ENCODE assay signal across 15 cellular contexts in genomic region chr19:41696402-41697197, GRCh38. TPM values are rescaled to one million over a fixed set of nuclear protein-coding genes. Genes with fewer than 3 reads are reported as not detected.
A peak's percentile ranks its signal among the peaks of the same experiment; 100 is the strongest.
DNase-seq lines count a peak whose midpoint lies in the region; ATAC-seq lines count a peak whose summit lies in the region.
"Had no signal": no experiment of that assay in that cellular context is flagged by ENCODE, and none has a peak within 500 bp of the region (broad histone marks: within the 10 kb centered on the region; RNA-seq: fewer than 3 reads in every experiment).

No MANE protein-coding gene starts in this region.

- ATAC-seq in HG03354 (IDR thresholded peaks at IDR 0.05; ENCODE audit: poor library complexity, severe bottlenecking, unreplicated experiment) (no peak), HG03565 (IDR thresholded peaks at IDR 0.05; ENCODE audit: unreplicated experiment) (no peak)
- ATAC-seq: activated T-helper 17 cell treated with anti-CD3 and anti-CD28 coated beads, Interleukin-2, amount 50 U/mL, for 72 hours had no signal

- DNase-seq in SIG-M5 treated with dmso at 0.1 percent for 504 hours (lab: John Stamatoyannopoulos, UW; ENCODE audit: unreplicated experiment): peak; percentile 20
- DNase-seq in SIG-M5 (lab: John Stamatoyannopoulos, UW): no peak
- peak; percentile 42 for DNase-seq in KBM-7
- peak; percentile 45 for DNase-seq in activated CD8-positive, alpha-beta memory T cell treated with anti-CD3 and anti-CD28 coated beads, Interleukin-2, amount 50 U/mL, for 48 hours
- DNase-seq in myocyte (ENCODE audit: low read depth): peak; percentile 40
- DNase-seq in NK-92 (lab: John Stamatoyannopoulos, UW; ENCODE audit: unreplicated experiment): no peak
- DNase-seq: mesendoderm, NCI-H82 had no signal

- in situ Hi-C loops in KBM-7 (cut with MboI; ENCODE audit: low pct_unique_long_range_greater_than_20kb, low sequenced_read_pairs): no loop called here

RNA-seq across cellular contexts. Expression of gene CEACAM7, which starts 8.5 kb away (rescaled TPM):
- total RNA-seq in myocyte: not detected in 2 replicates
- not detected for polyA plus RNA-seq in myocyte (2012)
- total RNA-seq: A172; activated T-helper 17 cell treated with anti-CD3 and anti-CD28 coated beads, Interleukin-2, amount 50 U/mL, for 72 hours; glomerular endothelial cell; T-helper 1 cell treated with Interleukin-12 subunit alpha and Interleukin-12 subunit beta and Interleukin-4 antibody, amounts not matched to agents 30 ng/mL and 1 ng/mL, for 36 hours; urinary bladder had no signal
- polyA plus RNA-seq: urinary bladder had no signal

RNA-seq across cellular contexts. Expression of gene CEACAM5, which starts 11.8 kb away (rescaled TPM):
- total RNA-seq in myocyte: not detected in 2 replicates
- polyA plus RNA-seq in myocyte (2012): not detected
- total RNA-seq: A172; activated T-helper 17 cell treated with anti-CD3 and anti-CD28 coated beads, Interleukin-2, amount 50 U/mL, for 72 hours; glomerular endothelial cell; T-helper 1 cell treated with Interleukin-12 subunit alpha and Interleukin-12 subunit beta and Interleukin-4 antibody, amounts not matched to agents 30 ng/mL and 1 ng/mL, for 36 hours; urinary bladder had no signal
- polyA plus RNA-seq: urinary bladder had no signal

RNA-seq across cellular contexts. Expression of gene CEACAM6, which starts 58.7 kb away (rescaled TPM):
- not detected in 2 replicates for total RNA-seq in myocyte
- polyA plus RNA-seq in myocyte (2012): not detected
- total RNA-seq: A172; activated T-helper 17 cell treated with anti-CD3 and anti-CD28 coated beads, Interleukin-2, amount 50 U/mL, for 72 hours; glomerular endothelial cell; T-helper 1 cell treated with Interleukin-12 subunit alpha and Interleukin-12 subunit beta and Interleukin-4 antibody, amounts not matched to agents 30 ng/mL and 1 ng/mL, for 36 hours had no signal
- polyA plus RNA-seq: urinary bladder had no signal

Comparison
In these comparisons a context has a peak if more than half of its experiments do, and no peak if none do; other contexts are left out.
1. DNase-seq: peak in SIG-M5 treated with dmso at 0.1 percent for 504 hours (single experiment), KBM-7 (single experiment), activated CD8-positive, alpha-beta memory T cell treated with anti-CD3 and anti-CD28 coated beads, Interleukin-2, amount 50 U/mL, for 48 hours (single experiment) and myocyte (single experiment); none in SIG-M5 (single experiment) and NK-92 (single experiment).